8 cellular contexts compared by ENCODE assay signal in genomic region chr12:110582286-110583136, GRCh38. TPM values are rescaled to one million over a fixed set of nuclear protein-coding genes. Genes with fewer than 3 reads are reported as not detected.
DNase-seq lines count a peak whose midpoint lies in the region; ATAC-seq and TF ChIP-seq lines count a peak whose summit lies in the region.

No MANE protein-coding gene starts in this region.

- H3K27ac ChIP-seq in left lung: peak overlapping the region; percentile 82 to 89

- peak; percentile 41 for ATAC-seq in GM21526 (IDR thresholded peaks at IDR 0.05; ENCODE audit: low FRiP score, unreplicated experiment)
- ATAC-seq in left lung: peak; percentile 40

- no peaks in the 10 kb centered on the region for H3K36me3 ChIP-seq in left lung

- peaks cover 29 to 76% of the 10 kb centered on the region in 2 donors for H3K4me1 ChIP-seq in left lung

- DNase-seq in GM03348 (ENCODE audit: low spot score) (peak; percentile 70), choroid plexus epithelial cell (ENCODE audit: low read depth) (peak; percentile 56), left lung (peak; percentile 83 to 95), SKM-1 treated with dmso at 0.1 percent for 144 hours (lab: John Stamatoyannopoulos, UW; ENCODE audit: unreplicated experiment) (no peak)
- no peak for DNase-seq in Jurkat, Clone E6-1 (ENCODE audit: low read depth, low spot score)
- peak; percentile 74 for DNase-seq in activated CD4-positive, CD25-positive, alpha-beta regulatory T cell treated with anti-CD3 and anti-CD28 coated beads, Interleukin-2, amount 50 U/mL, for 72 hours
- DNase-seq in stimulated activated CD4-positive, alpha-beta T cell treated with anti-CD3 and anti-CD28 coated beads, Interleukin-2, amount 100 ng/mL, for 24 hours: peak; percentile 80 to 81

- peak overlapping the region; percentile 73 for H3K4me3 ChIP-seq in Jurkat, Clone E6-1 (ENCODE audit: low read length)
- H3K4me3 ChIP-seq in choroid plexus epithelial cell (ENCODE audit: low read depth, low read length) (peak overlapping the region; percentile 92), left lung (peak overlapping the region; percentile 85 to 90)

- intact Hi-C loops in left lung (cut with DNase I): no loop called here

- no peaks in the 10 kb centered on the region for H3K9me3 ChIP-seq in left lung

- H3K27me3 ChIP-seq in left lung: no peaks in the 10 kb centered on the region

- TF ChIP-seq CTCF in choroid plexus epithelial cell (conservative IDR thresholded peaks at IDR 0.05; ENCODE audit: low read depth, low read length) (no peak), left lung (IDR thresholded peaks at IDR 0.05) (no peak)

RNA-seq across cellular contexts. Expression of gene PPTC7, which starts 0.6 kb away (rescaled TPM):
- 18.7 TPM for polyA plus RNA-seq in Jurkat, Clone E6-1 (2012; ENCODE audit: insufficient read depth, insufficient read length)
- total RNA-seq in left lung: 10 to 100 TPM; 22.3 to 24.2 TPM

RNA-seq across cellular contexts. Expression of gene TCTN1, which starts 31.4 kb away (rescaled TPM):
- polyA plus RNA-seq in Jurkat, Clone E6-1 (2012; ENCODE audit: insufficient read depth, insufficient read length): 11.7 TPM
- 10 to 100 TPM; 34.1 to 44.5 TPM for total RNA-seq in left lung

Comparison
In these comparisons a context has a peak if more than half of its experiments do, and no peak if none do; other contexts are left out.
1. DNase-seq: peak in GM03348 (single experiment), activated CD4-positive, CD25-positive, alpha-beta regulatory T cell treated with anti-CD3 and anti-CD28 coated beads, Interleukin-2, amount 50 U/mL, for 72 hours (single experiment), choroid plexus epithelial cell (single experiment), left lung (2 of 2) and stimulated activated CD4-positive, alpha-beta T cell treated with anti-CD3 and anti-CD28 coated beads, Interleukin-2, amount 100 ng/mL, for 24 hours (2 of 2); none in Jurkat, Clone E6-1 (single experiment) and SKM-1 treated with dmso at 0.1 percent for 144 hours (single experiment).
2. Peak in every context shown above with its lines, with median percentiles within 50 percentile points of each other: H3K4me3 ChIP-seq.